ENCODE assay signal across 17 cellular contexts in the genomic region with DNA sequence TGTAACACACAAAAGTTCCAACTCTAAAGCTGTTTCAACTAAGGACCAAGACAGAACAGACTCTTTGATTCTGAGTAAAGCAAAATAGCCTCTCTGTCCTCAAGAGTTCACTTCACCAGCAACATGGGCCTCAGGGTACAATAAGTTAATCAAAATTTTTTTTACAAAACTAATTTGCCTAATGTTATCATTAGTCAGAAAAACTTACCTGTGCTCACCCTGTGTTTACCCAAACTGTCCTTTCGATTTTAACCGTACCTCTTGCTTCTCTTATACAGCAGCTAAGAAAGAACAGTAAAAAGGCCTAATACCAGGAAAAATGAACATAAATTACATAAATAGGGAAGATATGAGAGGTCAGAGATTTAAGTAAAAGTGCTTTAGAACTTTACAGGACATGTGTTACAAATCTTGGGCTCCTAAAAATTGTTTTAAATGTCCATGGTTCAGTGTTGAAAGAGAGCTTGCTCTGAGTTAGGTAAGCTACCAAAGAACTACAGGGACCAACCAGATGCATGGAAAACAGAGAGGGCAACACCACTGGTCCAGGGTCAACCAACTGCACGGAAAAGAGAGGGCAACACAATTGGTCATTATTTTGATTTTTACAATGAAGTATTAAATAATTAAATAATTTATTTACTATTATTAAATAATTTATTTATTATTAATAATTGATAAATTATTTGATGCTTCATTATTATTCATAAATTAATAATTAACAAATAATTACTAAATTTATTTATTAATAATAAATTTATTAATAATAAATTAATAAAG.
DNase-seq lines count a peak whose midpoint lies in the region; ATAC-seq, FAIRE-seq and TF ChIP-seq lines count a peak whose summit lies in the region.
"Had no signal": no experiment of that assay in that cellular context is flagged by ENCODE, and none has a peak within 500 bp of the region (broad histone marks: within the 10 kb centered on the region; RNA-seq: fewer than 3 reads in every experiment).

No MANE protein-coding gene starts in this region.

- FAIRE-seq in kidney (lab: Jason Lieb, UNC) (peak; percentile 85), small intestine (lab: Jason Lieb, UNC) (peak; percentile 39)

- H3K27me3 Mint-ChIP-seq in MCF 10A (ENCODE audit: insufficient read depth, unreplicated experiment) = no peaks in the 10 kb centered on the region
- no peaks in the 10 kb centered on the region for H3K27me3 Mint-ChIP-seq in brain
- H3K27me3 Mint-ChIP-seq in CD14-positive monocyte (ENCODE audit: low read depth in 3 of 3) = peaks cover 0 to 3% (median 1%) of the 10 kb centered on the region in 3 donors
- H3K27me3 Mint-ChIP-seq in activated naive CD8-positive, alpha-beta T cell treated with anti-CD3 and anti-CD28 coated beads for 36 hours = peaks cover 4% of the 10 kb centered on the region

- no TSS peak for BruUV-seq in MCF 10A (replicated peaks; lab: Mats Ljungman, UMichigan)

- H3K9ac ChIP-seq in kidney (ENCODE audit: low read length in 2 of 2) = no peak overlapping the region
- H3K9ac ChIP-seq: BLaER1 treated with 17β-estradiol and CSF1 and Interleukin-3, amounts not matched to agents 10 nM and 100 nM had no signal

- H3K9me3 ChIP-seq in breast epithelium (no peaks in the 10 kb centered on the region), kidney (ENCODE audit: control insufficient read depth in 1 of 2, low read length in 2 of 2) (no peaks in the 10 kb centered on the region), small intestine (ENCODE audit: control insufficient read depth, low read depth) (no peaks in the 10 kb centered on the region)
- H3K9me3 ChIP-seq: BLaER1 treated with 17β-estradiol and CSF1 and Interleukin-3, amounts not matched to agents 10 nM and 100 nM; MG63; SJSA1 had no signal

- TF ChIP-seq CTCF in MCF 10A (IDR thresholded peaks at IDR 0.05; ENCODE audit: unreplicated experiment) = no peak
- TF ChIP-seq CTCF in breast epithelium (IDR thresholded peaks at IDR 0.05) = no peak
- no peak for TF ChIP-seq CTCF in brain (conservative IDR thresholded peaks at IDR 0.05)
- no peak for TF ChIP-seq CTCF in kidney (IDR thresholded peaks at IDR 0.05; ENCODE audit: borderline replicate concordance, extremely low read depth, insufficient read depth)
- no peak for TF ChIP-seq CTCF in CD14-positive monocyte (IDR thresholded peaks at IDR 0.05)

- DNase-seq in MCF 10A (ENCODE audit: unreplicated experiment) (no peak), breast epithelium (ENCODE audit: low spot score in 2 of 2) (no peak), kidney (no peak), small intestine (no peak), CD14-positive monocyte (ENCODE audit: low spot score) (no peak)
- no peak for DNase-seq in activated naive CD8-positive, alpha-beta T cell treated with anti-CD3 and anti-CD28 coated beads for 36 hours
- DNase-seq: H9, MG63, NCI-H1417, NCI-H2171, NCI-H446, NCI-H774, PC-3 had no signal

- peak overlapping the region in 1 of 2 donors; percentile 8 for H3K27ac ChIP-seq in breast epithelium
- no peak overlapping the region for H3K27ac ChIP-seq in kidney (ENCODE audit: low read depth in 2 of 2, low read length in 2 of 2)
- no peak overlapping the region for H3K27ac ChIP-seq in small intestine (ENCODE audit: low read depth in 1 of 2, low read length in 1 of 2)
- H3K27ac ChIP-seq: BLaER1 treated with 17β-estradiol and CSF1 and Interleukin-3, amounts not matched to agents 10 nM and 100 nM; SJSA1 had no signal

- peaks cover 33% of the 10 kb centered on the region for H3K36me3 Mint-ChIP-seq in MCF 10A (ENCODE audit: insufficient read depth, unreplicated experiment)
- H3K36me3 Mint-ChIP-seq in brain = peaks cover 27% of the 10 kb centered on the region
- H3K36me3 Mint-ChIP-seq in CD14-positive monocyte = no peaks in the 10 kb centered on the region
- no peaks in the 10 kb centered on the region for H3K36me3 Mint-ChIP-seq in activated naive CD8-positive, alpha-beta T cell treated with anti-CD3 and anti-CD28 coated beads for 36 hours

- H3K4me3 ChIP-seq in breast epithelium = no peak overlapping the region
- no peak overlapping the region for H3K4me3 ChIP-seq in kidney (ENCODE audit: low read length in 2 of 2)
- H3K4me3 ChIP-seq in small intestine (ENCODE audit: low read depth in 1 of 2, low read length in 2 of 2) = no peak overlapping the region
- H3K4me3 ChIP-seq: BLaER1 treated with 17β-estradiol and CSF1 and Interleukin-3, amounts not matched to agents 10 nM and 100 nM; MG63; SJSA1 had no signal

- POLR2A ChIA-PET in MCF 10A (lab: Yijun Ruan, JAX) = interaction anchor here (0.6 kb wide), 1 partner anchor 20 kb away, joined by 4 read pairs; no protein-coding TSS in a partner anchor

- 33 to 74% (median 46%) methylated on average over 3 of the region's 3 CpGs for WGBS in small intestine, 3 donors

- no peaks in the 10 kb centered on the region for H3K27me3 ChIP-seq in breast epithelium
- no peaks in the 10 kb centered on the region for H3K27me3 ChIP-seq in small intestine (ENCODE audit: control insufficient read depth in 2 of 2, insufficient read depth in 2 of 2, low read length in 2 of 2)
- H3K27me3 ChIP-seq: BLaER1 treated with 17β-estradiol and CSF1 and Interleukin-3, amounts not matched to agents 10 nM and 100 nM; MG63; SJSA1 had no signal

- H3K36me3 ChIP-seq in breast epithelium = no peaks in the 10 kb centered on the region
- no peaks in the 10 kb centered on the region for H3K36me3 ChIP-seq in kidney (ENCODE audit: control insufficient read depth in 1 of 2, insufficient read depth in 2 of 2, low read length in 2 of 2)
- H3K36me3 ChIP-seq in small intestine (ENCODE audit: control insufficient read depth in 2 of 2, insufficient read depth in 2 of 2, low read length in 2 of 2) = peaks cover 0 to 7% of the 10 kb centered on the region in 2 donors
- H3K36me3 ChIP-seq: MG63 had no signal

- H3K9me3 Mint-ChIP-seq in MCF 10A (ENCODE audit: unreplicated experiment) = no peaks in the 10 kb centered on the region
- H3K9me3 Mint-ChIP-seq in brain = no peaks in the 10 kb centered on the region
- peaks cover 0 to 5% (median 3%) of the 10 kb centered on the region in 7 donors for H3K9me3 Mint-ChIP-seq in CD14-positive monocyte
- peaks cover 4% of the 10 kb centered on the region for H3K9me3 Mint-ChIP-seq in activated naive CD8-positive, alpha-beta T cell treated with anti-CD3 and anti-CD28 coated beads for 36 hours
- H3K9me3 Mint-ChIP-seq: H9 had no signal

- CTCF ChIA-PET in MCF 10A (lab: Yijun Ruan, JAX) = interaction anchor here (2.3 kb wide), 1 partner anchor 19 kb away, joined by 8 read pairs; no protein-coding TSS in a partner anchor

- no peak overlapping the region for H3K4me3 Mint-ChIP-seq in MCF 10A (ENCODE audit: unreplicated experiment)
- peak overlapping the region in 3 of 5 experiments; percentile 51 to 64 (median 58) for H3K4me3 Mint-ChIP-seq in brain
- H3K4me3 Mint-ChIP-seq in CD14-positive monocyte = no peak overlapping the region
- H3K4me3 Mint-ChIP-seq in activated naive CD8-positive, alpha-beta T cell treated with anti-CD3 and anti-CD28 coated beads for 36 hours = no peak overlapping the region
- H3K4me3 Mint-ChIP-seq: H9 had no signal

- H3K4me1 ChIP-seq in breast epithelium = no peaks in the 10 kb centered on the region
- H3K4me1 ChIP-seq in kidney (ENCODE audit: control insufficient read depth in 1 of 2, insufficient read depth in 1 of 2, low read depth in 1 of 2, low read length in 2 of 2) = peaks cover 3 to 4% of the 10 kb centered on the region in 2 donors
- no peaks in the 10 kb centered on the region for H3K4me1 ChIP-seq in small intestine (ENCODE audit: control insufficient read depth in 2 of 2, insufficient read depth in 1 of 2, low read depth in 1 of 2, low read length in 1 of 2)

- H3K27ac Mint-ChIP-seq in MCF 10A (ENCODE audit: low read depth, unreplicated experiment) (peak overlapping the region; percentile 46), brain (peak overlapping the region in 3 of 5 experiments; percentile 64 to 84 (median 68)), CD14-positive monocyte (no peak overlapping the region)
- no peak overlapping the region for H3K27ac Mint-ChIP-seq in activated naive CD8-positive, alpha-beta T cell treated with anti-CD3 and anti-CD28 coated beads for 36 hours

- ATAC-seq in HG02610 (IDR thresholded peaks at IDR 0.05; ENCODE audit: unreplicated experiment) = no peak
- ATAC-seq: PC-3 had no signal

- TF ChIP-seq POLR2A in breast epithelium (IDR thresholded peaks at IDR 0.05) = no peak

- intact Hi-C loops in MCF 10A (cut with micrococcal nuclease) = no loop called here
- intact Hi-C loops in breast epithelium (cut with DNase I; ENCODE audit: low total_unique reads) = no loop called here
- intact Hi-C loops in kidney (cut with DNase I) = no loop called here
- intact Hi-C loops in CD14-positive monocyte (cut with micrococcal nuclease) = no loop called here

- peaks cover 5% of the 10 kb centered on the region for H3K4me1 Mint-ChIP-seq in MCF 10A (ENCODE audit: insufficient read depth, unreplicated experiment)
- H3K4me1 Mint-ChIP-seq in brain = peaks cover 49% of the 10 kb centered on the region
- H3K4me1 Mint-ChIP-seq in CD14-positive monocyte = no peaks in the 10 kb centered on the region
- H3K4me1 Mint-ChIP-seq in activated naive CD8-positive, alpha-beta T cell treated with anti-CD3 and anti-CD28 coated beads for 36 hours = no peaks in the 10 kb centered on the region

Comparison
In these comparisons a context has a peak if more than half of its experiments do, and no peak if none do; other contexts are left out.
1. H3K27ac Mint-ChIP-seq: peak in MCF 10A (single experiment) and brain (3 of 5); none in CD14-positive monocyte (0 of 7) and activated naive CD8-positive, alpha-beta T cell treated with anti-CD3 and anti-CD28 coated beads for 36 hours (single experiment).
2. H3K4me3 Mint-ChIP-seq: peak in brain (3 of 5); none in MCF 10A (single experiment), CD14-positive monocyte (0 of 2) and activated naive CD8-positive, alpha-beta T cell treated with anti-CD3 and anti-CD28 coated beads for 36 hours (single experiment).